ENCODE assay signal across 10 cellular contexts in the genomic region with DNA sequence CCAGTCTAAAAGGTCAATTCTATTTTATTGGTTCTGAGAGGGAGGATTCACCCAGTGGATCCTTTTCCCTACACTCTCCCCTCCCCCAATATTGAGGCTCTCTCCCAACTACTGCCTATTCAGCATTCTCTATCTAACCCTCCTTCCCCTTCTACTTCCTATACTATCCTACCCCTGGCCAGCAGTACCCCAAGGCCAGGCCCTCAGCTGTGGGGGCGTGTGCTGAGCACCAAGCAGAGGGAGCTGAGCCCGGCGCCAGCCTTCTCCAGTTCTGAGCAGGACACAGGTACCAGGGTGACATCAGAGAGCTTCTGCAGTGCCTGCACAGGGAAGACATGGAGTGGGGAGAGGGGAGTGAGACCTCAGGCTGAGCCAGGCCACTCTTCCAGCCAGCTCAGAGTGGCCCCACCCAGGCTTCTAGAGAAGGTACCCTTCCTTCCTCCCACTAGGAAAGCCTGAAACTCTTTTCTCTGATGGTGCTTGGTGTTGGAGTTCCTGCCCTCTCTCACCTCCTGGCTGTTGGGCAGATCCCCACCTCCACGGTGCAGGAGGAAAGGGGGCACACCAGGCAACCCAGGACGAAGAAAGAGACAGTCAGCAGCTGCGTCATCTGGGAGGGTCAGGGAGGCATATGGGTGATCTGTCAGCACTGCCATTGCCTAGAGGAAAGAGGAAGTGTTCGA. TPM values are rescaled to one million over a fixed set of nuclear protein-coding genes. Genes with fewer than 3 reads are reported as not detected.
DNase-seq lines count a peak whose midpoint lies in the region; ATAC-seq and TF ChIP-seq lines count a peak whose summit lies in the region.
"Had no signal": no experiment of that assay in that cellular context is flagged by ENCODE, and none has a peak within 500 bp of the region (broad histone marks: within the 10 kb centered on the region; RNA-seq: fewer than 3 reads in every experiment).

No MANE protein-coding gene starts in this region.

- H3K27ac Mint-ChIP-seq in endodermal cell: no peak overlapping the region
- H3K27ac Mint-ChIP-seq in stimulated activated naive CD8-positive, alpha-beta T cell treated with anti-CD3 and anti-CD28 coated beads, Interleukin-15, Interleukin-2, amounts not matched to agents 100 ng/mL and 50 ng/mL, for 24 hours: peak overlapping the region; percentile 79

- H3K27me3 ChIP-seq in endodermal cell (ENCODE audit: control insufficient read depth, insufficient read depth, low read length, poor library complexity, severe bottlenecking) (no peaks in the 10 kb centered on the region), WERI-Rb-1 (ENCODE audit: insufficient read depth, low read depth, severe bottlenecking) (no peaks in the 10 kb centered on the region)

- peak overlapping the region; percentile 37 for H3K4me3 Mint-ChIP-seq in endodermal cell
- H3K4me3 Mint-ChIP-seq in stimulated activated naive CD8-positive, alpha-beta T cell treated with anti-CD3 and anti-CD28 coated beads, Interleukin-15, Interleukin-2, amounts not matched to agents 100 ng/mL and 50 ng/mL, for 24 hours: peak overlapping the region; percentile 63

- in situ Hi-C loops in KBM-7 (cut with MboI; ENCODE audit: low pct_unique_long_range_greater_than_20kb, low sequenced_read_pairs): no loop called here

- no peaks in the 10 kb centered on the region for H3K9me3 Mint-ChIP-seq in endodermal cell
- H3K9me3 Mint-ChIP-seq in stimulated activated naive CD8-positive, alpha-beta T cell treated with anti-CD3 and anti-CD28 coated beads, Interleukin-15, Interleukin-2, amounts not matched to agents 100 ng/mL and 50 ng/mL, for 24 hours: no peaks in the 10 kb centered on the region

- peaks cover 47% of the 10 kb centered on the region for H3K36me3 Mint-ChIP-seq in endodermal cell (ENCODE audit: low read depth)
- peaks cover 36% of the 10 kb centered on the region for H3K36me3 Mint-ChIP-seq in stimulated activated naive CD8-positive, alpha-beta T cell treated with anti-CD3 and anti-CD28 coated beads, Interleukin-15, Interleukin-2, amounts not matched to agents 100 ng/mL and 50 ng/mL, for 24 hours (ENCODE audit: low read depth)

- WGBS in endodermal cell (ENCODE audit: insufficient coverage in 1 of 2, insufficient read length in 1 of 2), 2 experiments: 93 to 95% methylated on average over 6 to 7 of the region's 7 CpGs

- H3K4me3 ChIP-seq in endodermal cell (ENCODE audit: low read length) (no peak overlapping the region), WERI-Rb-1 (ENCODE audit: low read depth, low read length) (no peak overlapping the region)

- H3K27me3 Mint-ChIP-seq in endodermal cell (ENCODE audit: insufficient read depth): no peaks in the 10 kb centered on the region
- no peaks in the 10 kb centered on the region for H3K27me3 Mint-ChIP-seq in stimulated activated naive CD8-positive, alpha-beta T cell treated with anti-CD3 and anti-CD28 coated beads, Interleukin-15, Interleukin-2, amounts not matched to agents 100 ng/mL and 50 ng/mL, for 24 hours

- ATAC-seq in HG03565 (IDR thresholded peaks at IDR 0.05; ENCODE audit: unreplicated experiment): no peak

- H3K4me1 Mint-ChIP-seq in endodermal cell: peaks cover 8% of the 10 kb centered on the region
- H3K4me1 Mint-ChIP-seq in stimulated activated naive CD8-positive, alpha-beta T cell treated with anti-CD3 and anti-CD28 coated beads, Interleukin-15, Interleukin-2, amounts not matched to agents 100 ng/mL and 50 ng/mL, for 24 hours (ENCODE audit: low read depth): peaks cover 65% of the 10 kb centered on the region

- H3K36me3 ChIP-seq in endodermal cell (ENCODE audit: control insufficient read depth, insufficient read depth, low read length) (peaks cover 53% of the 10 kb centered on the region), WERI-Rb-1 (peaks cover 43% of the 10 kb centered on the region)

- H3K9me3 ChIP-seq in endodermal cell (ENCODE audit: control insufficient read depth, low read length) (no peaks in the 10 kb centered on the region), WERI-Rb-1 (ENCODE audit: severe bottlenecking) (no peaks in the 10 kb centered on the region)

- TF ChIP-seq CTCF in endodermal cell (conservative IDR thresholded peaks at IDR 0.05): no peak
- TF ChIP-seq CTCF in WERI-Rb-1 (IDR thresholded peaks at IDR 0.05; ENCODE audit: low read depth, low read length): no peak

- no peaks in the 10 kb centered on the region for H3K4me1 ChIP-seq in endodermal cell (ENCODE audit: control insufficient read depth, insufficient read depth, low read length)

- DNase-seq in SKM-1 treated with dmso at 0.1 percent for 144 hours (lab: John Stamatoyannopoulos, UW; ENCODE audit: unreplicated experiment) (peak; percentile 91), SKM-1 (lab: John Stamatoyannopoulos, UW; ENCODE audit: unreplicated experiment) (no peak), KBM-7 (peak; percentile 27), endodermal cell (no peak), WERI-Rb-1 (no peak)
- no peak for DNase-seq in effector CD8-positive, alpha-beta T cell (lab: John Stamatoyannopoulos, UW)
- DNase-seq: stimulated activated CD4-positive, alpha-beta T cell treated with anti-CD3 and anti-CD28 coated beads, Interleukin-12 subunit alpha, Interleukin-12 subunit beta, amount 100 ng/mL, for 4 hours; SW 1271 had no signal

- H3K9ac ChIP-seq in endodermal cell (ENCODE audit: extremely low read depth, low read length, poor library complexity, severe bottlenecking): no peak overlapping the region

- H3K27ac ChIP-seq in endodermal cell (ENCODE audit: low read depth, low read length): no peak overlapping the region
- no peak overlapping the region for H3K27ac ChIP-seq in WERI-Rb-1

RNA-seq across cellular contexts. Expression of gene DDAH2, which starts 1.9 kb away (rescaled TPM):
- 100 to 1,000 TPM; 150 to 153 TPM for total RNA-seq in endodermal cell
- polyA plus RNA-seq in endodermal cell (2013, experiment 1 of 2): 230 TPM
- polyA plus RNA-seq in endodermal cell (2013, experiment 2 of 2): 222 TPM

RNA-seq across cellular contexts. Expression of gene MPIG6B, which starts 4.0 kb away (rescaled TPM):
- not detected for total RNA-seq in endodermal cell
- polyA plus RNA-seq in endodermal cell (2013, experiment 1 of 2): not detected
- not detected for polyA plus RNA-seq in endodermal cell (2013, experiment 2 of 2)

RNA-seq across cellular contexts. Expression of gene LY6G6C, which starts 5.6 kb away (rescaled TPM):
- total RNA-seq in endodermal cell: under 1 TPM; 0.29 to 0.38 TPM
- polyA plus RNA-seq in endodermal cell (2013, experiment 1 of 2): 1.1 TPM
- polyA plus RNA-seq in endodermal cell (2013, experiment 2 of 2): 1.4 TPM

RNA-seq across cellular contexts. Expression of gene CLIC1, which starts 9.2 kb away (rescaled TPM):
- total RNA-seq in endodermal cell: 100 to 1,000 TPM; 289 to 380 TPM
- polyA plus RNA-seq in endodermal cell (2013, experiment 1 of 2): 265 TPM
- 271 TPM for polyA plus RNA-seq in endodermal cell (2013, experiment 2 of 2)

RNA-seq across cellular contexts. Expression of gene LY6G6D, which starts 12.0 kb away (rescaled TPM):
- total RNA-seq in endodermal cell: not detected
- polyA plus RNA-seq in endodermal cell (2013, experiment 1 of 2): not detected
- polyA plus RNA-seq in endodermal cell (2013, experiment 2 of 2): 1.4 TPM

Comparison
In these comparisons a context has a peak if more than half of its experiments do, and no peak if none do; other contexts are left out.
1. DNase-seq: peak in SKM-1 treated with dmso at 0.1 percent for 144 hours (single experiment) and KBM-7 (single experiment); none in SKM-1 (single experiment), endodermal cell (single experiment), effector CD8-positive, alpha-beta T cell (single experiment) and WERI-Rb-1 (single experiment).